Comparison of ENCODE assay signal across 8 cellular contexts in genomic region chr11:65334696-65335295, GRCh38. TPM values are rescaled to one million over a fixed set of nuclear protein-coding genes. Genes with fewer than 3 reads are reported as not detected.
DNase-seq lines count a peak whose midpoint lies in the region; ATAC-seq and TF ChIP-seq lines count a peak whose summit lies in the region.

No MANE protein-coding gene starts in this region.

- DNase-seq in HFF-Myc (ENCODE audit: extremely low read depth, low read depth) = no peak
- DNase-seq in T-helper 17 cell = no peak
- no peak for DNase-seq in glutamatergic neuron
- DNase-seq in inferior parietal cortex (ENCODE audit: extremely low spot score) = no peak
- no peak for DNase-seq in NCI-H2029 (lab: John Stamatoyannopoulos, UW)
- DNase-seq in GM03348 (ENCODE audit: low spot score) = no peak
- no peak for DNase-seq in GF-D8 (lab: John Stamatoyannopoulos, UW)

- H3K4me3 Mint-ChIP-seq in T-helper 17 cell (peak overlapping the region; percentile 98), glutamatergic neuron (ENCODE audit: unreplicated experiment) (peak overlapping the region; percentile 99)

- H3K4me1 Mint-ChIP-seq in T-helper 17 cell (peaks cover 31% of the 10 kb centered on the region), glutamatergic neuron (ENCODE audit: low read depth, unreplicated experiment) (peaks cover 23% of the 10 kb centered on the region)

- H3K27me3 Mint-ChIP-seq in T-helper 17 cell = no peaks in the 10 kb centered on the region
- H3K27me3 Mint-ChIP-seq in glutamatergic neuron (ENCODE audit: unreplicated experiment) = peaks cover 4% of the 10 kb centered on the region

- peaks cover 8% of the 10 kb centered on the region for H3K9me3 Mint-ChIP-seq in glutamatergic neuron (ENCODE audit: unreplicated experiment)

- no peaks in the 10 kb centered on the region for H3K9me3 ChIP-seq in T-helper 17 cell (ENCODE audit: control insufficient read depth, low read length, poor library complexity, severe bottlenecking)

- H3K36me3 Mint-ChIP-seq in T-helper 17 cell (ENCODE audit: low read depth) (peaks cover 4% of the 10 kb centered on the region), glutamatergic neuron (ENCODE audit: unreplicated experiment) (no peaks in the 10 kb centered on the region)

- peak overlapping the region in 15 of 21 experiments; percentile 83 to 95 (median 90) for H3K27ac ChIP-seq in skin epidermis

- TF ChIP-seq CTCF in HFF-Myc (IDR thresholded peaks at IDR 0.05; ENCODE audit: low read depth, low read length, missing control alignments) (no peak), glutamatergic neuron (IDR thresholded peaks at IDR 0.05; ENCODE audit: partially characterized antibody, unreplicated experiment) (no peak)

- H3K4me3 ChIP-seq in HFF-Myc (replicated peaks; ENCODE audit: low read depth, low read length) = peak overlapping the region; percentile 93
- peak overlapping the region; percentile 54 to 97 (median 78) for H3K4me3 ChIP-seq in skin epidermis

- H3K27ac Mint-ChIP-seq in T-helper 17 cell (peak overlapping the region; percentile 96), glutamatergic neuron (ENCODE audit: unreplicated experiment) (peak overlapping the region; percentile 98)

- ATAC-seq in T-helper 17 cell = no peak

RNA-seq across cellular contexts. Expression of gene DPF2, which starts 1.1 kb away (rescaled TPM):
- total RNA-seq in T-helper 17 cell (10 to 100 TPM; 49.1 to 62.6 TPM), glutamatergic neuron (ENCODE audit: unreplicated experiment) (121 TPM)

RNA-seq across cellular contexts. Expression of gene TIGD3, which starts 19.8 kb away (rescaled TPM):
- total RNA-seq in T-helper 17 cell = under 1 TPM; 0.21 to 0.45 TPM
- total RNA-seq in glutamatergic neuron (ENCODE audit: unreplicated experiment) = 3.8 TPM

RNA-seq across cellular contexts. Expression of gene CDC42EP2, which starts 20.1 kb away (rescaled TPM):
- under 1 TPM in 1 of 2 donors, not detected in 1; 0.55 TPM for total RNA-seq in T-helper 17 cell
- total RNA-seq in glutamatergic neuron (ENCODE audit: unreplicated experiment) = 23.5 TPM

RNA-seq across cellular contexts. Expression of gene SLC25A45, which starts 47.6 kb away (rescaled TPM):
- total RNA-seq in T-helper 17 cell = 10 to 100 TPM; 57.7 to 61.6 TPM
- 0.25 TPM for total RNA-seq in glutamatergic neuron (ENCODE audit: unreplicated experiment)

RNA-seq across cellular contexts. Expression of gene FRMD8, which starts 51.6 kb away (rescaled TPM):
- total RNA-seq in T-helper 17 cell (10 to 100 TPM; 29.2 to 37.5 TPM), glutamatergic neuron (ENCODE audit: unreplicated experiment) (11.1 TPM)

Comparison
In these comparisons a context has a peak if more than half of its experiments do, and no peak if none do; other contexts are left out.
1. RNA of gene CDC42EP2, which starts 20.1 kb away (total RNA-seq): 23.5 TPM in glutamatergic neuron (single experiment); 0.55 TPM in T-helper 17 cell; every median in the first group is over 10 times any median in the second.